ENCODE assay signal across 16 cellular contexts in the genomic region with DNA sequence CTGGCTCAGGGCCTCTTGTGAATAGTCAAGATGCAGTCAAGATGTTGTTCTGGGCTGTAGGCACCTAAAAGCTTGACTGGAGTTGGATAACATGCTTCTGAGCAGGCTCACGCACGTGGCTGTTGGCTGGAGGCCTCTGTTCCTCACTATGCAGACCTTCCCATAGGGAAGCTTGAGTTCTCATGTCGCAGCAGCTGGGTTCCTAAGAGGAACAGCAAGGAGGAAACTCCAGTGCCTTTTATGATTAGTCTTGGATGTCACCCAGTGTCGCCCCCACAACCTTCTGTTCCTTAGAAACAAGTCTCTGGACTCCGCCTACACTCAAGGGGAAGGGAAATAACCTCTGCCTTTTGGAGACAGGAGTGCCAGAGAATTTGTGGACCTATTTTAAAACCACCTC.
A peak's percentile ranks its signal among the peaks of the same experiment; 100 is the strongest.
DNase-seq lines count a peak whose midpoint lies in the region; ATAC-seq and TF ChIP-seq lines count a peak whose summit lies in the region.
"Had no signal": no experiment of that assay in that cellular context is flagged by ENCODE, and none has a peak within 500 bp of the region (broad histone marks: within the 10 kb centered on the region; RNA-seq: fewer than 3 reads in every experiment).

No MANE protein-coding gene starts in this region.

- CTCF ChIA-PET in MCF 10A (lab: Yijun Ruan, JAX), result interaction anchor here (0.8 to 1.2 kb wide), 2 partner anchors 66 to 281 kb away, joined by 3 read pairs; no protein-coding TSS in a partner anchor

- H3K36me3 Mint-ChIP-seq in MCF 10A (ENCODE audit: insufficient read depth, unreplicated experiment) (no peaks in the 10 kb centered on the region), immature natural killer cell (no peaks in the 10 kb centered on the region)
- H3K36me3 Mint-ChIP-seq: CD4-positive, CD25-positive, alpha-beta regulatory T cell; IgD-negative memory B cell had no signal

- H3K27me3 ChIP-seq in breast epithelium, result no peaks in the 10 kb centered on the region
- H3K27me3 ChIP-seq in upper lobe of right lung, result no peaks in the 10 kb centered on the region
- H3K27me3 ChIP-seq: dorsolateral prefrontal cortex, upper lobe of left lung had no signal

- H3K9me3 ChIP-seq in breast epithelium (no peaks in the 10 kb centered on the region), upper lobe of right lung (no peaks in the 10 kb centered on the region)
- H3K9me3 ChIP-seq: psoas muscle, upper lobe of left lung had no signal

- H3K4me3 Mint-ChIP-seq in MCF 10A (ENCODE audit: unreplicated experiment) (no peak overlapping the region), immature natural killer cell (no peak overlapping the region)
- H3K4me3 Mint-ChIP-seq: CD4-positive, CD25-positive, alpha-beta regulatory T cell; IgD-negative memory B cell had no signal

- TF ChIP-seq POLR2A in breast epithelium (IDR thresholded peaks at IDR 0.05), result no peak

- DNase-seq in breast epithelium (ENCODE audit: low spot score in 2 of 2), result peak in 1 of 2 donors; percentile 37
- no peak for DNase-seq in MCF 10A (ENCODE audit: unreplicated experiment)
- peak; percentile 66 for DNase-seq in fibroblast of mammary gland (ENCODE audit: low read depth)
- peak; percentile 31 for DNase-seq in mucosa of gallbladder (ENCODE audit: low spot score)
- DNase-seq in upper lobe of right lung, result no peak
- no peak for DNase-seq in immature natural killer cell
- DNase-seq in activated CD4-positive, alpha-beta T cell treated with anti-CD3 and anti-CD28 coated beads for 4 hours, result no peak
- DNase-seq: 8988T; CD4-positive, CD25-positive, alpha-beta regulatory T cell; NCI-H1105 treated with DMSO at 0.1 percent for 48 hours; OCI-M1 had no signal

- H3K27ac ChIP-seq in breast epithelium (peak overlapping the region; percentile 23 to 33), upper lobe of right lung (no peak overlapping the region)
- H3K27ac ChIP-seq: dorsolateral prefrontal cortex, psoas muscle, upper lobe of left lung had no signal

- no peak for TF ChIP-seq CTCF in breast epithelium (IDR thresholded peaks at IDR 0.05)
- no peak for TF ChIP-seq CTCF in MCF 10A (IDR thresholded peaks at IDR 0.05; ENCODE audit: unreplicated experiment)
- no peak for TF ChIP-seq CTCF in fibroblast of mammary gland (conservative IDR thresholded peaks at IDR 0.05; ENCODE audit: control insufficient read depth, insufficient read depth, low read depth, low read length)
- no peak for TF ChIP-seq CTCF in upper lobe of right lung (IDR thresholded peaks at IDR 0.05)

- POLR2A ChIA-PET in MCF 10A (lab: Yijun Ruan, JAX), result interaction anchor here (0.6 to 4.6 kb wide), 5 partner anchors 8 to 56 kb away, joined by 3 to 19 read pairs (median 3); no protein-coding TSS in a partner anchor

- H3K27ac Mint-ChIP-seq in MCF 10A (ENCODE audit: low read depth, unreplicated experiment) (no peak overlapping the region), immature natural killer cell (no peak overlapping the region)
- H3K27ac Mint-ChIP-seq: CD4-positive, CD25-positive, alpha-beta regulatory T cell; IgD-negative memory B cell had no signal

- intact Hi-C loops in breast epithelium (cut with DNase I; ENCODE audit: low total_unique reads) (no loop called here), MCF 10A (cut with micrococcal nuclease) (no loop called here), upper lobe of right lung (cut with DNase I) (no loop called here)

- ATAC-seq in upper lobe of right lung (peak; percentile 81), HG02973 (IDR thresholded peaks at IDR 0.05; ENCODE audit: unreplicated experiment) (no peak)
- ATAC-seq: psoas muscle had no signal

- no peaks in the 10 kb centered on the region for H3K36me3 ChIP-seq in breast epithelium
- no peaks in the 10 kb centered on the region for H3K36me3 ChIP-seq in upper lobe of right lung
- H3K36me3 ChIP-seq: upper lobe of left lung had no signal

- BruUV-seq in MCF 10A (replicated peaks; lab: Mats Ljungman, UMichigan), result no TSS peak

- no peaks in the 10 kb centered on the region for H3K9me3 Mint-ChIP-seq in MCF 10A (ENCODE audit: unreplicated experiment)
- no peaks in the 10 kb centered on the region for H3K9me3 Mint-ChIP-seq in immature natural killer cell
- H3K9me3 Mint-ChIP-seq: CD4-positive, CD25-positive, alpha-beta regulatory T cell; IgD-negative memory B cell had no signal

- H3K4me1 Mint-ChIP-seq in MCF 10A (ENCODE audit: insufficient read depth, unreplicated experiment), result no peaks in the 10 kb centered on the region
- peaks cover 9 to 22% of the 10 kb centered on the region in 2 donors for H3K4me1 Mint-ChIP-seq in immature natural killer cell

- H3K4me3 ChIP-seq in breast epithelium (no peak overlapping the region), fibroblast of mammary gland (ENCODE audit: control insufficient read depth, low read depth, low read length) (no peak overlapping the region), upper lobe of right lung (no peak overlapping the region)
- H3K4me3 ChIP-seq: dorsolateral prefrontal cortex, psoas muscle, upper lobe of left lung had no signal

- H3K27me3 Mint-ChIP-seq in MCF 10A (ENCODE audit: insufficient read depth, unreplicated experiment), result no peaks in the 10 kb centered on the region
- H3K27me3 Mint-ChIP-seq in immature natural killer cell (ENCODE audit: low read depth in 3 of 3), result no peaks in the 10 kb centered on the region
- H3K27me3 Mint-ChIP-seq: CD4-positive, CD25-positive, alpha-beta regulatory T cell; IgD-negative memory B cell had no signal

- peaks cover 0 to 6% of the 10 kb centered on the region in 2 donors for H3K4me1 ChIP-seq in breast epithelium
- H3K4me1 ChIP-seq in upper lobe of right lung, result peaks cover 17% of the 10 kb centered on the region
- H3K4me1 ChIP-seq: psoas muscle had no signal

Comparison
In these comparisons a context has a peak if more than half of its experiments do, and no peak if none do; other contexts are left out.
1. DNase-seq: peak in fibroblast of mammary gland (single experiment) and mucosa of gallbladder (single experiment); none in MCF 10A (single experiment), upper lobe of right lung (single experiment), immature natural killer cell (0 of 3) and activated CD4-positive, alpha-beta T cell treated with anti-CD3 and anti-CD28 coated beads for 4 hours (0 of 2).